ENCODE assay signal across 24 cellular contexts in the genomic region with DNA sequence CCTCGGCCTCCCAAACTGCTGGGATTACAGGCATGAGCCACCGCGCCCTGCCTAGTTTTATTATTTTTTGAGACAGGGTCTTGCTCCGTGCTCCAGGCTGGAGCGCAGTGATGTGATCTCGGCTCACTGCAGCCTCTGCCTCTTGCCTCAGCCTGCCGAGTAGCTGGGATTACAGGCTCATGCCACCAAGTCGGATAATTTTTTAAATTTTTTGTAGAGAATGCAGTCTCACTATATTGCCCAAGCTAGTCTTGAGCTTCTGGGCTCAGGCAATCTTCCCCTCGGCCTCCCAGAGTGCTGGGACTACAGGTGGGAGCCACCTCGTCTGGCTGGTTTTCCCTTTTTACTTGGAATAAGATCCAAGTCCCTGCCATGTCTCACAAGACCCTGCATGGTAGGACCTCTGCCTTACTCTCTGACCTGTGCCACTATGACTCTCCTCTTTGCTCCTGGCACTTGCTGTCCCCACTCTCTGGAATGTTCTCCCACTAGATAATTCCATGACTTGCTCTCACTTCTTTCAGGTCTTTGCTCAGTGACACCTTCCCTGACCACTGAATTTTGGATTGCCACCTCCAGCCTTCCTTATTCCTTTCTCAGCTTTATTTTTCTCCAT. TPM values are rescaled to one million over a fixed set of nuclear protein-coding genes. Genes with fewer than 3 reads are reported as not detected.
DNase-seq lines count a peak whose midpoint lies in the region; ATAC-seq, FAIRE-seq and TF ChIP-seq lines count a peak whose summit lies in the region.
"Had no signal": no experiment of that assay in that cellular context is flagged by ENCODE, and none has a peak within 500 bp of the region (broad histone marks: within the 10 kb centered on the region; RNA-seq: fewer than 3 reads in every experiment).

No MANE protein-coding gene starts in this region.

- peak overlapping the region; percentile 61 for H2AFZ ChIP-seq in K562 (ENCODE audit: low read depth, low read length)
- no peak overlapping the region for H2AFZ ChIP-seq in osteoblast (ENCODE audit: low read length)

- 66% methylated on average over 8 of the region's 10 CpGs for WGBS in K562 (ENCODE audit: insufficient coverage, low coverage, missing lambda C conversion rate)

- H3K79me2 ChIP-seq in K562 (ENCODE audit: control insufficient read depth, insufficient read depth, low read length) = no peaks in the 10 kb centered on the region
- H3K79me2 ChIP-seq in osteoblast (ENCODE audit: insufficient read depth, low read length) = no peaks in the 10 kb centered on the region

- BruUV-seq in K562 (replicated peaks; lab: Mats Ljungman, UMichigan) = no TSS peak

- H3K27ac ChIP-seq in CD8-positive, alpha-beta memory T cell (ENCODE audit: low read depth, low read length) = no peak overlapping the region
- H3K27ac ChIP-seq in K562 (ENCODE audit: extremely low read depth, low read depth, low read length) (no peak overlapping the region), osteoblast (ENCODE audit: low read depth, low read length) (no peak overlapping the region)
- H3K27ac ChIP-seq: 22Rv1, C4-2B had no signal

- H3K27ac Mint-ChIP-seq in activated CD4-positive, alpha-beta T cell treated with anti-CD3 and anti-CD28 coated beads for 36 hours = peak overlapping the region; percentile 4
- H3K27ac Mint-ChIP-seq in CD8-positive, alpha-beta memory T cell = peak overlapping the region in 5 of 8 donors; percentile 22 to 61 (median 58)
- H3K27ac Mint-ChIP-seq: B cell had no signal

- no peak overlapping the region for H3K4me3 Mint-ChIP-seq in activated CD4-positive, alpha-beta T cell treated with anti-CD3 and anti-CD28 coated beads for 36 hours
- H3K4me3 Mint-ChIP-seq in CD8-positive, alpha-beta memory T cell = no peak overlapping the region
- H3K4me3 Mint-ChIP-seq: B cell had no signal

- H3K36me3 ChIP-seq in CD8-positive, alpha-beta memory T cell (ENCODE audit: insufficient read depth, low read length) = no peaks in the 10 kb centered on the region
- H3K36me3 ChIP-seq in K562 (ENCODE audit: control insufficient read depth, insufficient read depth, low read length) = no peaks in the 10 kb centered on the region
- H3K36me3 ChIP-seq in osteoblast (ENCODE audit: insufficient read depth, low read length) = no peaks in the 10 kb centered on the region

- no peak for TF ChIP-seq RAD21 in K562 (CRISPR knock-in tag; conservative IDR thresholded peaks at IDR 0.05 in 1 of 2, IDR thresholded peaks at IDR 0.05 in 1 of 2)

- no peak for DNase-seq in activated CD4-positive, alpha-beta T cell treated with anti-CD3 and anti-CD28 coated beads for 36 hours
- DNase-seq in activated CD4-positive, alpha-beta T cell treated with anti-CD3 and anti-CD28 coated beads for 48 hours = no peak
- no peak for DNase-seq in CD8-positive, alpha-beta memory T cell
- DNase-seq in K562 (ENCODE audit: extremely low read depth in 1 of 4, low spot score in 3 of 4) (no peak), osteoblast (ENCODE audit: insufficient read length, low spot score, missing footprints) (peak; percentile 70), NCI-H1048 (lab: John Stamatoyannopoulos, UW) (no peak)
- DNase-seq: Kasumi-1, NCI-H1105, NCI-H146, NCI-H1930, NCI-H2107, NCI-H524, NCI-H748 treated with DMSO at 0.1 percent for 48 hours, SK-N-SH had no signal

- POLR2A ChIA-PET in activated CD4-positive, alpha-beta T cell treated with anti-CD3 and anti-CD28 coated beads for 36 hours (lab: Charles Lee) = no interaction called here
- POLR2A ChIA-PET in CD8-positive, alpha-beta memory T cell (lab: Charles Lee) = no interaction called here
- POLR2A ChIA-PET in K562 (lab: Yijun Ruan, JAX) = interaction anchor here (0.6 kb wide), 1 partner anchor 212 kb away, joined by 3 read pairs; no protein-coding TSS in a partner anchor

- TF ChIP-seq POLR2A in K562 (conservative IDR thresholded peaks at IDR 0.05) = no peak

- H3K4me3 ChIP-seq in CD8-positive, alpha-beta memory T cell (ENCODE audit: low read length) = no peak overlapping the region
- H3K4me3 ChIP-seq in K562 = no peak overlapping the region
- no peak overlapping the region for H3K4me3 ChIP-seq in osteoblast (ENCODE audit: insufficient read depth, low read length)

- peaks cover 27% of the 10 kb centered on the region for H3K4me1 Mint-ChIP-seq in activated CD4-positive, alpha-beta T cell treated with anti-CD3 and anti-CD28 coated beads for 36 hours
- peaks cover 26 to 38% (median 30%) of the 10 kb centered on the region in 3 donors for H3K4me1 Mint-ChIP-seq in CD8-positive, alpha-beta memory T cell

- H3K4me1 ChIP-seq in CD8-positive, alpha-beta memory T cell (ENCODE audit: insufficient read depth, low read length) = peaks cover 29% of the 10 kb centered on the region
- peaks cover 9 to 21% of the 10 kb centered on the region in 2 experiments; a peak in 4 of 5 replicates for H3K4me1 ChIP-seq in K562 (replicated peaks in 1 of 2; ENCODE audit: control insufficient read depth in 2 of 2, insufficient read depth in 2 of 2, low read length in 2 of 2)
- H3K4me1 ChIP-seq in osteoblast (ENCODE audit: insufficient read depth, low read length) = no peaks in the 10 kb centered on the region

- in situ Hi-C loops in K562 (cut with MboI) = no loop called here

- no peaks in the 10 kb centered on the region for H4K20me1 ChIP-seq in K562 (replicated peaks; ENCODE audit: control insufficient read depth, insufficient read depth, low read length)
- no peaks in the 10 kb centered on the region for H4K20me1 ChIP-seq in osteoblast (ENCODE audit: insufficient read depth, low read length)

- ATAC-seq in activated CD4-positive, alpha-beta T cell treated with anti-CD3 and anti-CD28 coated beads for 36 hours = no peak
- ATAC-seq in K562 (no peak), GM21717 (IDR thresholded peaks at IDR 0.05; ENCODE audit: unreplicated experiment) (no peak), GM21423 (IDR thresholded peaks at IDR 0.05; ENCODE audit: unreplicated experiment) (no peak)
- ATAC-seq: HepG2 had no signal

- intact Hi-C loops in activated CD4-positive, alpha-beta T cell treated with anti-CD3 and anti-CD28 coated beads for 36 hours (cut with DNase I, micrococcal nuclease) = no loop called here
- intact Hi-C loops in K562 (cut with micrococcal nuclease) = no loop called here

- H3K9ac ChIP-seq in K562 (ENCODE audit: insufficient read depth in 1 of 2, low read depth in 2 of 2, low read length in 2 of 2) = no peak overlapping the region
- H3K9ac ChIP-seq: SK-N-SH had no signal

- no peaks in the 10 kb centered on the region for H3K9me3 ChIP-seq in CD8-positive, alpha-beta memory T cell (ENCODE audit: low read length)
- no peaks in the 10 kb centered on the region for H3K9me3 ChIP-seq in K562 (replicated peaks; ENCODE audit: control insufficient read depth, insufficient read depth, low read depth, low read length)
- H3K9me3 ChIP-seq in osteoblast (ENCODE audit: low read depth, low read length) = no peaks in the 10 kb centered on the region
- H3K9me3 ChIP-seq: SK-N-SH had no signal

- H3K36me3 Mint-ChIP-seq in activated CD4-positive, alpha-beta T cell treated with anti-CD3 and anti-CD28 coated beads for 36 hours (ENCODE audit: low read depth) = no peaks in the 10 kb centered on the region
- H3K36me3 Mint-ChIP-seq in CD8-positive, alpha-beta memory T cell = peaks cover 0 to 3% (median 0%) of the 10 kb centered on the region in 3 donors

- CTCF ChIA-PET in activated CD4-positive, alpha-beta T cell treated with anti-CD3 and anti-CD28 coated beads for 36 hours (lab: Charles Lee) = interaction anchor here (0.7 kb wide), 1 partner anchor 23 kb away, joined by 3 read pairs; no protein-coding TSS in a partner anchor
- CTCF ChIA-PET in CD8-positive, alpha-beta memory T cell (lab: Charles Lee) = interaction anchor here (1.0 to 13.8 kb wide), 2 partner anchors 18 to 26 kb away, joined by 3 to 98 read pairs; no protein-coding TSS in a partner anchor
- CTCF ChIA-PET in K562 (lab: Yijun Ruan, JAX; ENCODE audit: low intra/inter-chr PET ratio) = no interaction called here

- FAIRE-seq in K562 (lab: Jason Lieb, UNC) = no peak
- FAIRE-seq: G401.6, HepG2, RCC 7860 had no signal

- no peak overlapping the region for H3K4me2 ChIP-seq in K562 (ENCODE audit: insufficient read depth, low read length)
- H3K4me2 ChIP-seq in osteoblast (ENCODE audit: insufficient read depth, low read length) = no peak overlapping the region
- H3K4me2 ChIP-seq: SK-N-SH had no signal

- no peaks in the 10 kb centered on the region for H3K9me1 ChIP-seq in K562 (ENCODE audit: control insufficient read depth, insufficient read depth, low read length)

- no peak for TF ChIP-seq EP300 in K562 (IDR thresholded peaks at IDR 0.05; ENCODE audit: low read length)

- TF ChIP-seq CTCF in K562 (IDR thresholded peaks at IDR 0.05 in 2 of 3, conservative IDR thresholded peaks at IDR 0.05 in 1 of 3; ENCODE audit: insufficient read depth in 2 of 3, low read depth in 1 of 3, low read length in 3 of 3) (no peak), osteoblast (IDR thresholded peaks at IDR 0.05; ENCODE audit: extremely low read depth, low read depth, low read length) (no peak)

- no peaks in the 10 kb centered on the region for H3K27me3 ChIP-seq in CD8-positive, alpha-beta memory T cell (ENCODE audit: insufficient read depth, low read length, poor library complexity, severe bottlenecking)
- H3K27me3 ChIP-seq in K562 (ENCODE audit: control insufficient read depth in 2 of 2, insufficient read depth in 2 of 2, low read length in 2 of 2) (no peaks in the 10 kb centered on the region), osteoblast (ENCODE audit: insufficient read depth, low read length) (peaks cover 35% of the 10 kb centered on the region)

- no peaks in the 10 kb centered on the region for H3K9me3 Mint-ChIP-seq in activated CD4-positive, alpha-beta T cell treated with anti-CD3 and anti-CD28 coated beads for 36 hours (ENCODE audit: low read depth)
- H3K9me3 Mint-ChIP-seq in CD8-positive, alpha-beta memory T cell = no peaks in the 10 kb centered on the region

- H3K27me3 Mint-ChIP-seq in activated CD4-positive, alpha-beta T cell treated with anti-CD3 and anti-CD28 coated beads for 36 hours = peaks cover 4% of the 10 kb centered on the region
- H3K27me3 Mint-ChIP-seq in CD8-positive, alpha-beta memory T cell = peaks cover 7 to 9% of the 10 kb centered on the region in 2 donors

RNA-seq across cellular contexts. Expression of gene RARG, which starts 7.7 kb away (rescaled TPM):
- 10 to 100 TPM; 20.0 to 21.6 TPM for total RNA-seq in activated CD4-positive, alpha-beta T cell treated with anti-CD3 and anti-CD28 coated beads for 36 hours
- 10 to 100 TPM; 67.0 to 68.4 TPM for total RNA-seq in CD8-positive, alpha-beta memory T cell
- 15.4 TPM for polyA plus RNA-seq in CD8-positive, alpha-beta memory T cell
- 6.1 and 17.7 TPM in 2 replicates for total RNA-seq in K562 (2011; cell fraction: chromatin; rRNA removed; ENCODE audit: low replicate concordance)
- total RNA-seq in K562 (2011; cell fraction: nucleolus; rRNA removed) = 8.7 and 10.3 TPM in 2 replicates
- 5.0 and 7.3 TPM in 2 replicates for total RNA-seq in K562 (2011; cell fraction: nucleoplasm; rRNA removed)
- total RNA-seq in K562 (2014; rRNA removed) = 1.9 and 3.3 TPM in 2 replicates
- total RNA-seq in K562 (2014; rRNA removed; fragmentation: Illumina TruSeq; extraction: Trizol) = 1.8 and 3.1 TPM in 2 replicates
- total RNA-seq in K562 (2015; rRNA removed; fragmentation: Illumina TruSeq; extraction: Trizol) = 3.8 and 4.7 TPM in 2 replicates
- total RNA-seq in K562 (2021) = 7.6 and 9.4 TPM in 2 replicates
- 4.1 and 4.7 TPM in 2 replicates for polyA plus RNA-seq in K562 (2011; rRNA removed)
- 4.7 and 7.6 TPM in 2 replicates for polyA plus RNA-seq in K562 (2011; cell fraction: cytosol; rRNA removed)
- 10.9 and 15.3 TPM in 2 replicates for polyA plus RNA-seq in K562 (2011; cell fraction: nucleus; rRNA removed)
- polyA plus RNA-seq in K562 (2012) = 3.6 and 5.4 TPM in 2 replicates
- 6.0 and 7.8 TPM in 2 replicates for polyA plus RNA-seq in K562 (2014; fragmentation: Illumina TruSeq; extraction: Trizol)
- under 1 TPM; 0.18 to 0.36 TPM for polyA plus RNA-seq in K562 (2014; fragmentation: Nextera tagmentation; extraction: Ambion mirVana)
- polyA plus RNA-seq in K562 (2014; rRNA removed) = 4.9 and 6.5 TPM in 2 replicates
- 4.7 and 5.7 TPM in 2 replicates for polyA minus RNA-seq in K562 (2011; rRNA and poly(A)+ RNA removed)
- polyA minus RNA-seq in K562 (2011; cell fraction: cytosol; rRNA and poly(A)+ RNA removed) = 5.7 and 9.6 TPM in 2 replicates
- 3.6 and 7.6 TPM in 2 replicates for polyA minus RNA-seq in K562 (2011; cell fraction: nucleus; rRNA and poly(A)+ RNA removed)
- 46.6 and 49.9 TPM in 2 replicates for total RNA-seq in osteoblast

RNA-seq across cellular contexts. Expression of gene ESPL1, which starts 28.3 kb away (rescaled TPM):
- 10 to 100 TPM; 60.8 to 66.9 TPM for total RNA-seq in activated CD4-positive, alpha-beta T cell treated with anti-CD3 and anti-CD28 coated beads for 36 hours
- total RNA-seq in CD8-positive, alpha-beta memory T cell = 10 to 100 TPM; 58.4 to 63.4 TPM
- polyA plus RNA-seq in CD8-positive, alpha-beta memory T cell = not detected
- total RNA-seq in K562 (2011; cell fraction: chromatin; rRNA removed; ENCODE audit: low replicate concordance) = 92.5 and 189 TPM in 2 replicates
- total RNA-seq in K562 (2011; cell fraction: nucleolus; rRNA removed) = 92.7 and 104 TPM in 2 replicates
- 92.8 and 98.3 TPM in 2 replicates for total RNA-seq in K562 (2011; cell fraction: nucleoplasm; rRNA removed)
- total RNA-seq in K562 (2014; rRNA removed) (18.7 and 22.9 TPM in 2 replicates), K562 (2014; rRNA removed; fragmentation: Illumina TruSeq; extraction: Trizol) (8.8 and 10.3 TPM in 2 replicates), K562 (2015; rRNA removed; fragmentation: Illumina TruSeq; extraction: Trizol) (18.8 and 19.0 TPM in 2 replicates), K562 (2021) (47.9 and 55.0 TPM in 2 replicates), osteoblast (0.72 and 1.8 TPM in 2 replicates)
- polyA plus RNA-seq in K562 (2011; rRNA removed) (17.3 and 26.6 TPM in 2 replicates), K562 (2014; fragmentation: Illumina TruSeq; extraction: Trizol) (29.0 and 29.5 TPM in 2 replicates), K562 (2014; fragmentation: Nextera tagmentation; extraction: Ambion mirVana) (1 to 10 TPM; 1.2 to 1.6 TPM), K562 (2014; rRNA removed) (19.4 and 23.9 TPM in 2 replicates)
- 15.8 and 25.6 TPM in 2 replicates for polyA plus RNA-seq in K562 (2011; cell fraction: cytosol; rRNA removed)
- polyA plus RNA-seq in K562 (2011; cell fraction: nucleus; rRNA removed) = 88.4 and 110 TPM in 2 replicates
- 20.9 and 21.3 TPM in 2 replicates for polyA plus RNA-seq in K562 (2012)
- 26.7 and 29.4 TPM in 2 replicates for polyA minus RNA-seq in K562 (2011; rRNA and poly(A)+ RNA removed)
- polyA minus RNA-seq in K562 (2011; cell fraction: cytosol; rRNA and poly(A)+ RNA removed) = 16.5 and 18.8 TPM in 2 replicates
- polyA minus RNA-seq in K562 (2011; cell fraction: nucleus; rRNA and poly(A)+ RNA removed) = 32.0 and 40.3 TPM in 2 replicates

RNA-seq across cellular contexts. Expression of gene ITGB7, which starts 32.7 kb away (rescaled TPM):
- total RNA-seq in activated CD4-positive, alpha-beta T cell treated with anti-CD3 and anti-CD28 coated beads for 36 hours = 10 to 100 TPM; 73.0 to 77.6 TPM
- 100 to 1,000 TPM; 339 TPM for total RNA-seq in CD8-positive, alpha-beta memory T cell
- polyA plus RNA-seq in CD8-positive, alpha-beta memory T cell = 292 TPM
- total RNA-seq in K562 (2011; cell fraction: chromatin; rRNA removed; ENCODE audit: low replicate concordance) = 1.7 and 4.1 TPM in 2 replicates
- 3.6 and 8.2 TPM in 2 replicates for total RNA-seq in K562 (2011; cell fraction: nucleolus; rRNA removed)
- 2.3 and 2.7 TPM in 2 replicates for total RNA-seq in K562 (2011; cell fraction: nucleoplasm; rRNA removed)
- total RNA-seq in K562 (2014; rRNA removed) = 1.3 and 1.9 TPM in 2 replicates
- total RNA-seq in K562 (2014; rRNA removed; fragmentation: Illumina TruSeq; extraction: Trizol) = 0.41 and 0.55 TPM in 2 replicates
- total RNA-seq in K562 (2015; rRNA removed; fragmentation: Illumina TruSeq; extraction: Trizol) = 0.54 and 0.64 TPM in 2 replicates
- total RNA-seq in K562 (2021) = 2.0 and 3.5 TPM in 2 replicates
- polyA plus RNA-seq in K562 (2011; rRNA removed) = 0.98 and 1.5 TPM in 2 replicates
- polyA plus RNA-seq in K562 (2011; cell fraction: cytosol; rRNA removed) = 1.2 and 2.2 TPM in 2 replicates
- polyA plus RNA-seq in K562 (2011; cell fraction: nucleus; rRNA removed) = 3.1 and 4.5 TPM in 2 replicates
- 0.82 and 1.4 TPM in 2 replicates for polyA plus RNA-seq in K562 (2012)
- polyA plus RNA-seq in K562 (2014; fragmentation: Illumina TruSeq; extraction: Trizol) = 0.57 and 0.67 TPM in 2 replicates
- under 1 TPM; 0.06 to 0.10 TPM for polyA plus RNA-seq in K562 (2014; fragmentation: Nextera tagmentation; extraction: Ambion mirVana)
- 1.2 and 1.9 TPM in 2 replicates for polyA plus RNA-seq in K562 (2014; rRNA removed)
- 1.2 and 1.3 TPM in 2 replicates for polyA minus RNA-seq in K562 (2011; rRNA and poly(A)+ RNA removed)
- polyA minus RNA-seq in K562 (2011; cell fraction: cytosol; rRNA and poly(A)+ RNA removed) = 0.95 and 2.7 TPM in 2 replicates
- 0.89 and 1.2 TPM in 2 replicates for polyA minus RNA-seq in K562 (2011; cell fraction: nucleus; rRNA and poly(A)+ RNA removed)
- total RNA-seq in osteoblast = 0.88 and 1.1 TPM in 2 replicates
- total RNA-seq: HT1080, M059J had no signal

RNA-seq across cellular contexts. Expression of gene PFDN5, which starts 55.6 kb away (rescaled TPM):
- 100 to 1,000 TPM; 253 to 322 TPM for total RNA-seq in activated CD4-positive, alpha-beta T cell treated with anti-CD3 and anti-CD28 coated beads for 36 hours
- 100 to 1,000 TPM; 380 to 385 TPM for total RNA-seq in CD8-positive, alpha-beta memory T cell
- 1,325 TPM for polyA plus RNA-seq in CD8-positive, alpha-beta memory T cell
- total RNA-seq in K562 (2011; cell fraction: chromatin; rRNA removed; ENCODE audit: low replicate concordance) = 274 and 406 TPM in 2 replicates
- total RNA-seq in K562 (2011; cell fraction: nucleolus; rRNA removed) = 346 and 363 TPM in 2 replicates
- 389 and 520 TPM in 2 replicates for total RNA-seq in K562 (2011; cell fraction: nucleoplasm; rRNA removed)
- 395 and 475 TPM in 2 replicates for total RNA-seq in K562 (2014; rRNA removed)
- 742 and 748 TPM in 2 replicates for total RNA-seq in K562 (2014; rRNA removed; fragmentation: Illumina TruSeq; extraction: Trizol)
- total RNA-seq in K562 (2015; rRNA removed; fragmentation: Illumina TruSeq; extraction: Trizol) = 576 and 603 TPM in 2 replicates
- total RNA-seq in K562 (2021) = 361 and 366 TPM in 2 replicates
- 988 and 1,156 TPM in 2 replicates for polyA plus RNA-seq in K562 (2011; rRNA removed)
- polyA plus RNA-seq in K562 (2011; cell fraction: cytosol; rRNA removed) = 581 and 1,108 TPM in 2 replicates
- 677 and 1,297 TPM in 2 replicates for polyA plus RNA-seq in K562 (2011; cell fraction: nucleus; rRNA removed)
- 482 and 595 TPM in 2 replicates for polyA plus RNA-seq in K562 (2012)
- 540 and 563 TPM in 2 replicates for polyA plus RNA-seq in K562 (2014; fragmentation: Illumina TruSeq; extraction: Trizol)
- polyA plus RNA-seq in K562 (2014; fragmentation: Nextera tagmentation; extraction: Ambion mirVana) = 1,000 to 10,000 TPM; 1,505 to 1,636 TPM
- 707 and 867 TPM in 2 replicates for polyA plus RNA-seq in K562 (2014; rRNA removed)
- 355 and 476 TPM in 2 replicates for polyA minus RNA-seq in K562 (2011; rRNA and poly(A)+ RNA removed)
- 76.3 and 107 TPM in 2 replicates for polyA minus RNA-seq in K562 (2011; cell fraction: cytosol; rRNA and poly(A)+ RNA removed)
- polyA minus RNA-seq in K562 (2011; cell fraction: nucleus; rRNA and poly(A)+ RNA removed) = 102 and 229 TPM in 2 replicates
- total RNA-seq in osteoblast = 323 and 324 TPM in 2 replicates

RNA-seq across cellular contexts. Expression of gene CSAD, which starts 59.0 kb away (rescaled TPM):
- total RNA-seq in activated CD4-positive, alpha-beta T cell treated with anti-CD3 and anti-CD28 coated beads for 36 hours = 10 to 100 TPM; 20.0 to 23.1 TPM
- 10 to 100 TPM; 15.8 to 18.7 TPM for total RNA-seq in CD8-positive, alpha-beta memory T cell
- 0.70 TPM for polyA plus RNA-seq in CD8-positive, alpha-beta memory T cell
- total RNA-seq in K562 (2011; cell fraction: chromatin; rRNA removed; ENCODE audit: low replicate concordance) = 97.5 and 106 TPM in 2 replicates
- total RNA-seq in K562 (2011; cell fraction: nucleolus; rRNA removed) = 53.5 and 54.7 TPM in 2 replicates
- total RNA-seq in K562 (2011; cell fraction: nucleoplasm; rRNA removed) = 60.6 and 65.8 TPM in 2 replicates
- total RNA-seq in K562 (2014; rRNA removed) (8.1 and 8.5 TPM in 2 replicates), K562 (2014; rRNA removed; fragmentation: Illumina TruSeq; extraction: Trizol) (5.7 and 8.1 TPM in 2 replicates), K562 (2015; rRNA removed; fragmentation: Illumina TruSeq; extraction: Trizol) (6.7 and 7.0 TPM in 2 replicates), K562 (2021) (10.3 and 10.9 TPM in 2 replicates), osteoblast (9.1 and 9.4 TPM in 2 replicates)
- polyA plus RNA-seq in K562 (2011; rRNA removed) (19.6 and 26.6 TPM in 2 replicates), K562 (2014; fragmentation: Illumina TruSeq; extraction: Trizol) (11.1 and 16.8 TPM in 2 replicates), K562 (2014; fragmentation: Nextera tagmentation; extraction: Ambion mirVana) (1 to 10 TPM; 1.8 to 2.4 TPM), K562 (2014; rRNA removed) (17.1 TPM in 2 replicates)
- 5.5 and 11.5 TPM in 2 replicates for polyA plus RNA-seq in K562 (2011; cell fraction: cytosol; rRNA removed)
- 109 and 129 TPM in 2 replicates for polyA plus RNA-seq in K562 (2011; cell fraction: nucleus; rRNA removed)
- polyA plus RNA-seq in K562 (2012) = 7.6 and 29.6 TPM in 2 replicates
- polyA minus RNA-seq in K562 (2011; rRNA and poly(A)+ RNA removed) = 6.1 and 7.9 TPM in 2 replicates
- polyA minus RNA-seq in K562 (2011; cell fraction: cytosol; rRNA and poly(A)+ RNA removed) = 6.1 TPM in 1 of 2 replicates, not detected in the other
- 14.8 and 19.5 TPM in 2 replicates for polyA minus RNA-seq in K562 (2011; cell fraction: nucleus; rRNA and poly(A)+ RNA removed)

Comparison
In these comparisons a context has a peak if more than half of its experiments do, and no peak if none do; other contexts are left out.
1. RNA of gene ITGB7, which starts 32.7 kb away (total RNA-seq): 339 TPM in CD8-positive, alpha-beta memory T cell and 73.0 to 77.6 TPM in activated CD4-positive, alpha-beta T cell treated with anti-CD3 and anti-CD28 coated beads for 36 hours; 0.41 to 8.2 TPM in K562 and 0.88 to 1.1 TPM in osteoblast; every median in the first group is over 4 times any median in the second.